Comparison of ENCODE assay signal across 12 cellular contexts in genomic region chr17:53749178-53749577, GRCh38.
DNase-seq lines count a peak whose midpoint lies in the region; ATAC-seq, FAIRE-seq and TF ChIP-seq lines count a peak whose summit lies in the region.
"Had no signal": no experiment of that assay in that cellular context is flagged by ENCODE, and none has a peak within 500 bp of the region (broad histone marks: within the 10 kb centered on the region; RNA-seq: fewer than 3 reads in every experiment).

No MANE protein-coding gene starts in this region.

- TF ChIP-seq EP300 in K562 (IDR thresholded peaks at IDR 0.05; ENCODE audit: low read length): peak; percentile 62; the same call in 1 of the 2 replicates

- peak; percentile 82 for FAIRE-seq in K562 (lab: Jason Lieb, UNC)

- 0 out of 2 replicates have a peak, but pooled peaks cover 3% of the 10 kb centered on the region for H3K9me3 ChIP-seq in HUES48 (ENCODE audit: control insufficient read depth, insufficient read depth, low read length)
- H3K9me3 ChIP-seq in K562 (replicated peaks; ENCODE audit: control insufficient read depth, insufficient read depth, low read depth, low read length): no peaks in the 10 kb centered on the region; the same call in 1 of the 2 replicates
- peaks cover 2% of the 10 kb centered on the region for H3K9me3 ChIP-seq in WERI-Rb-1 (ENCODE audit: severe bottlenecking)

- H4K20me1 ChIP-seq in K562 (replicated peaks; ENCODE audit: control insufficient read depth, insufficient read depth, low read length): no peaks in the 10 kb centered on the region
- H4K20me1 ChIP-seq: BLaER1 treated with 17β-estradiol and CSF1 and Interleukin-3, amounts not matched to agents 10 nM and 100 nM had no signal

- TF ChIP-seq RAD21 in K562 (CRISPR knock-in tag; conservative IDR thresholded peaks at IDR 0.05 in 1 of 2, IDR thresholded peaks at IDR 0.05 in 1 of 2): no peak

- no peaks in the 10 kb centered on the region for H3K36me3 ChIP-seq in HUES48 (ENCODE audit: control insufficient read depth, insufficient read depth, low read length)
- no peaks in the 10 kb centered on the region; the same call in 2 of the 3 replicates for H3K36me3 ChIP-seq in K562 (ENCODE audit: control insufficient read depth, insufficient read depth, low read length)
- H3K36me3 ChIP-seq in WERI-Rb-1: no peaks in the 10 kb centered on the region
- H3K36me3 ChIP-seq: BLaER1 treated with 17β-estradiol and CSF1 and Interleukin-3, amounts not matched to agents 10 nM and 100 nM had no signal

- in situ Hi-C loops in K562 (cut with MboI): no loop called here

- POLR2A ChIA-PET in K562 (lab: Yijun Ruan, JAX): interaction anchor here (0.5 to 1.1 kb wide), 2 partner anchors 9 to 907 kb away, joined by 3 read pairs; no protein-coding TSS in a partner anchor

- H3K4me1 ChIP-seq in HUES48 (ENCODE audit: control insufficient read depth, insufficient read depth, low read length): peaks cover 38% of the 10 kb centered on the region
- peaks cover 2 to 17% of the 10 kb centered on the region in 2 experiments; a peak in 4 of 5 replicates for H3K4me1 ChIP-seq in K562 (replicated peaks in 1 of 2; ENCODE audit: control insufficient read depth in 2 of 2, insufficient read depth in 2 of 2, low read length in 2 of 2)

- CTCF ChIA-PET in K562 (lab: Yijun Ruan, JAX; ENCODE audit: low intra/inter-chr PET ratio): no interaction called here

- TF ChIP-seq POLR2A in K562 (conservative IDR thresholded peaks at IDR 0.05): no peak

- peak overlapping the region; percentile 56 for H3K4me2 ChIP-seq in K562 (ENCODE audit: insufficient read depth, low read length)

- H3K9ac ChIP-seq in HUES48 (ENCODE audit: low read depth, low read length): no peak overlapping the region; the same call in 1 of the 2 replicates
- peak overlapping the region in 1 of 2 experiments; percentile 41; a peak in 2 of 4 replicates for H3K9ac ChIP-seq in K562 (ENCODE audit: insufficient read depth in 1 of 2, low read depth in 2 of 2, low read length in 2 of 2)
- H3K9ac ChIP-seq: BLaER1 treated with 17β-estradiol and CSF1 and Interleukin-3, amounts not matched to agents 10 nM and 100 nM had no signal

- intact Hi-C loops in K562 (cut with micrococcal nuclease): no loop called here

- TF ChIP-seq CTCF in K562 (IDR thresholded peaks at IDR 0.05 in 2 of 3, conservative IDR thresholded peaks at IDR 0.05 in 1 of 3; ENCODE audit: insufficient read depth in 2 of 3, low read depth in 1 of 3, low read length in 3 of 3): no peak
- TF ChIP-seq CTCF in WERI-Rb-1 (IDR thresholded peaks at IDR 0.05; ENCODE audit: low read depth, low read length): no peak

- peak overlapping the region; percentile 61 for H2AFZ ChIP-seq in K562 (ENCODE audit: low read depth, low read length)

- no TSS peak for BruUV-seq in K562 (replicated peaks; lab: Mats Ljungman, UMichigan)

- H3K4me3 ChIP-seq in HUES48 (ENCODE audit: low read depth, low read length) (no peak overlapping the region), K562 (no peak overlapping the region; the same call in 1 of the 2 replicates), WERI-Rb-1 (ENCODE audit: low read depth, low read length) (no peak overlapping the region)
- H3K4me3 ChIP-seq: BLaER1 treated with 17β-estradiol and CSF1 and Interleukin-3, amounts not matched to agents 10 nM and 100 nM had no signal

- peak overlapping the region; percentile 61 for H3K27ac ChIP-seq in HUES48 (ENCODE audit: low read depth, low read length)
- H3K27ac ChIP-seq in K562 (ENCODE audit: extremely low read depth, low read depth, low read length): peak overlapping the region; percentile 84
- H3K27ac ChIP-seq in WERI-Rb-1: no peak overlapping the region
- H3K27ac ChIP-seq: BLaER1 treated with 17β-estradiol and CSF1 and Interleukin-3, amounts not matched to agents 10 nM and 100 nM had no signal

- ATAC-seq in K562: peak; percentile 97
- no peak for ATAC-seq in HG03442 (IDR thresholded peaks at IDR 0.05; ENCODE audit: unreplicated experiment)

- 0% methylated on average over 1 of the region's 1 CpG for WGBS in K562 (ENCODE audit: insufficient coverage, low coverage, missing lambda C conversion rate)

- H3K9me1 ChIP-seq in K562 (ENCODE audit: control insufficient read depth, insufficient read depth, low read length): no peaks in the 10 kb centered on the region

- H3K27me3 ChIP-seq in HUES48 (ENCODE audit: control insufficient read depth, insufficient read depth, low read length) (no peaks in the 10 kb centered on the region), K562 (ENCODE audit: control insufficient read depth in 2 of 2, insufficient read depth in 2 of 2, low read length in 2 of 2) (no peaks in the 10 kb centered on the region), WERI-Rb-1 (ENCODE audit: insufficient read depth, low read depth, severe bottlenecking) (no peaks in the 10 kb centered on the region)
- H3K27me3 ChIP-seq: BLaER1 treated with 17β-estradiol and CSF1 and Interleukin-3, amounts not matched to agents 10 nM and 100 nM had no signal

- no peaks in the 10 kb centered on the region for H3K79me2 ChIP-seq in K562 (ENCODE audit: control insufficient read depth, insufficient read depth, low read length)

- peak; percentile 5 for DNase-seq in AG08396 (ENCODE audit: low spot score)
- DNase-seq in K562 (ENCODE audit: extremely low read depth in 1 of 4, low spot score in 3 of 4): peak; percentile 59 to 88 (median 70)
- peak; percentile 48 for DNase-seq in kidney glomerular epithelial cell (lab: John Stamatoyannopoulos, UW)
- DNase-seq in SHP77 (lab: John Stamatoyannopoulos, UW): no peak
- no peak for DNase-seq in WERI-Rb-1
- DNase-seq in germinal center (ENCODE audit: low spot score): no peak
- DNase-seq: left cardiac atrium; NCI-H1436 treated with DMSO at 0.1 percent for 48 hours; NK-92 treated with Interleukin-12 subunit alpha and Interleukin-12 subunit beta, amount 100 ng/mL, for 24 hours had no signal

TF ChIP-seq in K562, 482 proteins besides CTCF, POLR2A, EP300 and RAD21 (continues in another document):
- TF ChIP-seq PHTF2 (CRISPR knock-in tag; IDR thresholded peaks at IDR 0.05) (no peak), NFIC (IDR thresholded peaks at IDR 0.05) (peak; percentile 52), MAFF (IDR thresholded peaks at IDR 0.05; ENCODE audit: low read length) (peak; percentile 100), HDAC3 (IDR thresholded peaks at IDR 0.05; ENCODE audit: borderline replicate concordance, partially characterized antibody) (no peak), ZNF316 (IDR thresholded peaks at IDR 0.05) (peak; percentile 100), NFE2 (IDR thresholded peaks at IDR 0.05; ENCODE audit: low read depth) (peak; percentile 94), MEIS2 (IDR thresholded peaks at IDR 0.05; ENCODE audit: partially characterized antibody) (peak; percentile 3), TCF3 (CRISPR knock-in tag; IDR thresholded peaks at IDR 0.05) (no peak), HOXB6 (CRISPR knock-in tag; IDR thresholded peaks at IDR 0.05; ENCODE audit: borderline replicate concordance) (no peak), JUN (IDR thresholded peaks at IDR 0.05; ENCODE audit: borderline replicate concordance, low read depth, low read length) (peak; percentile 74; the same call in 1 of the 2 replicates), JUN (CRISPR knock-in tag; IDR thresholded peaks at IDR 0.05; ENCODE audit: borderline replicate concordance) (no peak), TEAD4 (IDR thresholded peaks at IDR 0.05; ENCODE audit: low read length) (peak; percentile 43; the same call in 1 of the 2 replicates), TEAD4 (CRISPR knock-in tag; IDR thresholded peaks at IDR 0.05; ENCODE audit: borderline replicate concordance) (no peak), ARID1B (IDR thresholded peaks at IDR 0.05) (peak; percentile 66), JUND (IDR thresholded peaks at IDR 0.05; ENCODE audit: borderline replicate concordance, low read depth, low read length) (peak; percentile 96), JUND (tag; IDR thresholded peaks at IDR 0.05; ENCODE audit: borderline replicate concordance, low read depth, low read length) (peak; percentile 93; the same call in 2 of the 3 replicates), SRSF9 (IDR thresholded peaks at IDR 0.05; ENCODE audit: borderline replicate concordance, low read depth, low read length) (no peak), KDM1A (IDR thresholded peaks at IDR 0.05) (0 out of 4 replicates have a peak, but pooled peaks of 1 of the 2 experiments have one; percentile 8)

Comparison
In these comparisons a context has a peak if more than half of its experiments do, and no peak if none do; other contexts are left out.
1. DNase-seq: peak in AG08396 (single experiment), K562 (4 of 4) and kidney glomerular epithelial cell (single experiment); none in SHP77 (0 of 2), WERI-Rb-1 (single experiment) and germinal center (single experiment).